1 cellular context compared by ENCODE assay signal in genomic region chr12:53950789-53951576, GRCh38.
TF ChIP-seq lines count a peak whose summit lies in the region.

No MANE protein-coding gene starts in this region.

TF ChIP-seq in HepG2, 621 proteins besides CTCF, POLR2A, EP300 and RAD21:
- peak; percentile 74 for TF ChIP-seq BCL6 (CRISPR knock-in tag; IDR thresholded peaks at IDR 0.05)
- no peak for TF ChIP-seq SNAI1 (CRISPR knock-in tag; IDR thresholded peaks at IDR 0.05; ENCODE audit: borderline replicate concordance)
- TF ChIP-seq KLF6 (CRISPR knock-in tag; IDR thresholded peaks at IDR 0.05), result no peak
- no peak for TF ChIP-seq ZNF740 (CRISPR knock-in tag; IDR thresholded peaks at IDR 0.05)
- no peak for TF ChIP-seq PPARG (CRISPR knock-in tag; conservative IDR thresholded peaks at IDR 0.05)
- no peak for TF ChIP-seq ZFY (CRISPR knock-in tag; IDR thresholded peaks at IDR 0.05)
- TF ChIP-seq EZH2 (conservative IDR thresholded peaks at IDR 0.05; ENCODE audit: low read depth, low read length), result peak; percentile 68; the same call in 1 of the 2 replicates
- peak in 1 of 2 experiments; percentile 15; a peak in 2 of 4 replicates for TF ChIP-seq MAFK (conservative IDR thresholded peaks at IDR 0.05 in 1 of 2, IDR thresholded peaks at IDR 0.05 in 1 of 2; ENCODE audit: low read length in 2 of 2)
- peak; percentile 49 for TF ChIP-seq SKI (IDR thresholded peaks at IDR 0.05; ENCODE audit: partially characterized antibody)
- TF ChIP-seq THAP7 (CRISPR knock-in tag; IDR thresholded peaks at IDR 0.05), result no peak
- TF ChIP-seq PAXIP1 (CRISPR knock-in tag; conservative IDR thresholded peaks at IDR 0.05), result no peak
- no peak for TF ChIP-seq REST (IDR thresholded peaks at IDR 0.05; ENCODE audit: borderline replicate concordance in 1 of 2, low read depth in 1 of 2, low read length in 2 of 2)
- no peak for TF ChIP-seq PLSCR1 (CRISPR knock-in tag; IDR thresholded peaks at IDR 0.05; ENCODE audit: borderline replicate concordance)
- TF ChIP-seq RARA (CRISPR knock-in tag; IDR thresholded peaks at IDR 0.05), result peak; percentile 57
TF ChIP-seq in HepG2: peak in this region for 5.
